In genomic region chr10:103879831-103880230, GRCh38 we compare ENCODE assay signal across 25 cellular contexts. TPM values are rescaled to one million over a fixed set of nuclear protein-coding genes. Genes with fewer than 3 reads are reported as not detected.
DNase-seq lines count a peak whose midpoint lies in the region; ATAC-seq and TF ChIP-seq lines count a peak whose summit lies in the region.
"Had no signal": no experiment of that assay in that cellular context is flagged by ENCODE, and none has a peak within 500 bp of the region (broad histone marks: within the 10 kb centered on the region; RNA-seq: fewer than 3 reads in every experiment).

No MANE protein-coding gene starts in this region.

- H3K4me1 Mint-ChIP-seq in activated CD4-positive, alpha-beta T cell treated with anti-CD3 and anti-CD28 coated beads, Interleukin-2, amount 10 ng/mL, durations not matched to agents 24 days and 14 days, result no peaks in the 10 kb centered on the region
- peaks cover 10% of the 10 kb centered on the region for H3K4me1 Mint-ChIP-seq in stimulated activated effector memory CD8-positive, alpha-beta T cell treated with anti-CD3 and anti-CD28 coated beads, Interleukin-12 subunit alpha, Interleukin-12 subunit beta, amount 100 ng/mL, for 72 hours
- H3K4me1 Mint-ChIP-seq: IgD-negative memory B cell had no signal

- peaks cover 40% of the 10 kb centered on the region for H3K36me3 Mint-ChIP-seq in activated CD4-positive, alpha-beta T cell treated with anti-CD3 and anti-CD28 coated beads, Interleukin-2, amount 10 ng/mL, durations not matched to agents 24 days and 14 days (ENCODE audit: low read depth)
- H3K36me3 Mint-ChIP-seq in stimulated activated effector memory CD8-positive, alpha-beta T cell treated with anti-CD3 and anti-CD28 coated beads, Interleukin-12 subunit alpha, Interleukin-12 subunit beta, amount 100 ng/mL, for 72 hours, result peaks cover 58% of the 10 kb centered on the region

- H3K9me3 Mint-ChIP-seq in activated CD4-positive, alpha-beta T cell treated with anti-CD3 and anti-CD28 coated beads, Interleukin-2, amount 10 ng/mL, durations not matched to agents 24 days and 14 days, result no peaks in the 10 kb centered on the region
- H3K9me3 Mint-ChIP-seq in stimulated activated effector memory CD8-positive, alpha-beta T cell treated with anti-CD3 and anti-CD28 coated beads, Interleukin-12 subunit alpha, Interleukin-12 subunit beta, amount 100 ng/mL, for 72 hours, result no peaks in the 10 kb centered on the region
- H3K9me3 Mint-ChIP-seq: CD4-positive, alpha-beta memory T cell; IgD-negative memory B cell had no signal

- in situ Hi-C loops in HAP-1 (cut with MboI; ENCODE audit: low sequenced_read_pairs), result loop anchor here (5.0 to 10.0 kb wide), 2 partner anchors 168 to 325 kb away; no protein-coding TSS in a partner anchor

- H3K27ac ChIP-seq in RWPE2 (ENCODE audit: poor library complexity, severe bottlenecking), result peak overlapping the region; percentile 99
- H3K27ac ChIP-seq in foreskin keratinocyte, result peak overlapping the region; percentile 92
- H3K27ac ChIP-seq: 22Rv1, BLaER1 had no signal

- intact Hi-C loops in activated CD4-positive, alpha-beta T cell treated with anti-CD3 and anti-CD28 coated beads, Interleukin-2, amount 10 ng/mL, durations not matched to agents 24 days and 14 days (cut with micrococcal nuclease), result loop anchor here (10.0 kb wide), 1 partner anchor 135 kb away; no protein-coding TSS in a partner anchor

- no peaks in the 10 kb centered on the region for H3K27me3 Mint-ChIP-seq in activated CD4-positive, alpha-beta T cell treated with anti-CD3 and anti-CD28 coated beads, Interleukin-2, amount 10 ng/mL, durations not matched to agents 24 days and 14 days
- H3K27me3 Mint-ChIP-seq: CD4-positive, alpha-beta memory T cell; IgD-negative memory B cell had no signal

- TF ChIP-seq CTCF in RWPE2 (IDR thresholded peaks at IDR 0.05; ENCODE audit: poor library complexity, severe bottlenecking) (no peak), foreskin keratinocyte (conservative IDR thresholded peaks at IDR 0.05) (no peak)

- H3K4me1 ChIP-seq in RWPE2 (ENCODE audit: insufficient read depth, poor library complexity, severe bottlenecking), result peaks cover 34% of the 10 kb centered on the region
- peaks cover 52% of the 10 kb centered on the region for H3K4me1 ChIP-seq in foreskin keratinocyte
- H3K4me1 ChIP-seq in HAP-1, result no peaks in the 10 kb centered on the region
- H3K4me1 ChIP-seq: Caco-2 had no signal

- ATAC-seq in RWPE2 (ENCODE audit: low read depth) (no peak), foreskin keratinocyte (no peak), GM21737 (IDR thresholded peaks at IDR 0.05; ENCODE audit: unreplicated experiment) (no peak)
- no peak for ATAC-seq in stimulated activated effector memory CD8-positive, alpha-beta T cell treated with anti-CD3 and anti-CD28 coated beads, Interleukin-12 subunit alpha, Interleukin-12 subunit beta, amount 100 ng/mL, for 72 hours
- ATAC-seq: PC-3 had no signal

- no peak overlapping the region for H3K4me3 Mint-ChIP-seq in activated CD4-positive, alpha-beta T cell treated with anti-CD3 and anti-CD28 coated beads, Interleukin-2, amount 10 ng/mL, durations not matched to agents 24 days and 14 days
- H3K4me3 Mint-ChIP-seq in stimulated activated effector memory CD8-positive, alpha-beta T cell treated with anti-CD3 and anti-CD28 coated beads, Interleukin-12 subunit alpha, Interleukin-12 subunit beta, amount 100 ng/mL, for 72 hours, result no peak overlapping the region
- H3K4me3 Mint-ChIP-seq: CD4-positive, alpha-beta memory T cell; IgD-negative memory B cell had no signal

- no peak overlapping the region for H3K4me3 ChIP-seq in RWPE2 (ENCODE audit: severe bottlenecking)
- H3K4me3 ChIP-seq in HAP-1, result no peak overlapping the region
- H3K4me3 ChIP-seq: BLaER1 had no signal

- DNase-seq in activated CD4-positive, alpha-beta T cell treated with anti-CD3 and anti-CD28 coated beads, Interleukin-2, amount 10 ng/mL, durations not matched to agents 24 days and 14 days, result no peak
- DNase-seq in activated CD4-positive, alpha-beta T cell treated with anti-CD3 and anti-CD28 coated beads for 1 hour, result no peak
- DNase-seq in RWPE2 (ENCODE audit: low spot score), result no peak
- no peak for DNase-seq in foreskin keratinocyte
- no peak for DNase-seq in stimulated activated effector memory CD8-positive, alpha-beta T cell treated with anti-CD3 and anti-CD28 coated beads, Interleukin-12 subunit alpha, Interleukin-12 subunit beta, amount 100 ng/mL, for 72 hours (ENCODE audit: low spot score in 2 of 2)
- no peak for DNase-seq in SK-N-DZ (ENCODE audit: low spot score)
- DNase-seq in HAP-1 (ENCODE audit: low spot score in 2 of 2), result no peak
- DNase-seq: ACHN; Caco-2; CD4-positive, alpha-beta memory T cell; DMS 273 treated with DMSO at 0.1 percent for 48 hours; DMS79 treated with DMSO at 0.1 percent for 48 hours; Karpas-422; NCI-H1417; NCI-H1694 treated with DMSO at 0.1 percent for 48 hours; NCI-H2081 treated with DMSO at 0.1 percent for 48 hours; NCI-H2171 treated with DMSO at 0.1 percent for 48 hours; NCI-H446; NCI-H526; PC-3; SHP77 treated with DMSO at 0.1 percent for 48 hours had no signal

- no peaks in the 10 kb centered on the region for H3K27me3 ChIP-seq in RWPE2 (ENCODE audit: insufficient read depth, poor library complexity, severe bottlenecking)
- H3K27me3 ChIP-seq in foreskin keratinocyte, result no peaks in the 10 kb centered on the region
- no peaks in the 10 kb centered on the region for H3K27me3 ChIP-seq in HAP-1 (ENCODE audit: low read depth)
- H3K27me3 ChIP-seq: BLaER1 had no signal

- H3K27ac Mint-ChIP-seq in activated CD4-positive, alpha-beta T cell treated with anti-CD3 and anti-CD28 coated beads, Interleukin-2, amount 10 ng/mL, durations not matched to agents 24 days and 14 days, result peak overlapping the region; percentile 16
- H3K27ac Mint-ChIP-seq in stimulated activated effector memory CD8-positive, alpha-beta T cell treated with anti-CD3 and anti-CD28 coated beads, Interleukin-12 subunit alpha, Interleukin-12 subunit beta, amount 100 ng/mL, for 72 hours, result peak overlapping the region; percentile 80

- H3K9me3 ChIP-seq in RWPE2 (ENCODE audit: severe bottlenecking) (no peaks in the 10 kb centered on the region), HAP-1 (no peaks in the 10 kb centered on the region)
- H3K9me3 ChIP-seq: BLaER1, Caco-2 had no signal

- H3K36me3 ChIP-seq in RWPE2 (ENCODE audit: low read depth), result peaks cover 50% of the 10 kb centered on the region
- no peaks in the 10 kb centered on the region for H3K36me3 ChIP-seq in HAP-1 (replicated peaks)

RNA-seq across cellular contexts. Expression of gene SH3PXD2A, which starts 24.5 kb away (rescaled TPM):
- 8.3 and 8.5 TPM in 2 replicates for total RNA-seq in activated CD4-positive, alpha-beta T cell treated with anti-CD3 and anti-CD28 coated beads, Interleukin-2, amount 10 ng/mL, durations not matched to agents 24 days and 14 days
- total RNA-seq in foreskin keratinocyte, result 81.7 and 109 TPM in 2 replicates
- 23.9 and 27.5 TPM in 2 replicates for polyA plus RNA-seq in foreskin keratinocyte
- 5.3 and 5.6 TPM in 2 replicates for polyA plus RNA-seq in SK-N-DZ (2014; cell fraction: cytosol; rRNA removed)
- 9.6 and 14.8 TPM in 2 replicates for polyA plus RNA-seq in SK-N-DZ (2014; cell fraction: nucleus; rRNA removed)

RNA-seq across cellular contexts. Expression of gene STN1, which starts 38.2 kb away (rescaled TPM):
- 23.6 and 24.1 TPM in 2 replicates for total RNA-seq in activated CD4-positive, alpha-beta T cell treated with anti-CD3 and anti-CD28 coated beads, Interleukin-2, amount 10 ng/mL, durations not matched to agents 24 days and 14 days
- total RNA-seq in foreskin keratinocyte, result 28.9 and 29.4 TPM in 2 replicates
- 22.7 and 27.0 TPM in 2 replicates for polyA plus RNA-seq in foreskin keratinocyte
- 29.5 and 33.0 TPM in 2 replicates for polyA plus RNA-seq in SK-N-DZ (2014; cell fraction: cytosol; rRNA removed)
- polyA plus RNA-seq in SK-N-DZ (2014; cell fraction: nucleus; rRNA removed), result 17.1 and 20.1 TPM in 2 replicates
